28 cellular contexts compared by ENCODE assay signal in the genomic region with DNA sequence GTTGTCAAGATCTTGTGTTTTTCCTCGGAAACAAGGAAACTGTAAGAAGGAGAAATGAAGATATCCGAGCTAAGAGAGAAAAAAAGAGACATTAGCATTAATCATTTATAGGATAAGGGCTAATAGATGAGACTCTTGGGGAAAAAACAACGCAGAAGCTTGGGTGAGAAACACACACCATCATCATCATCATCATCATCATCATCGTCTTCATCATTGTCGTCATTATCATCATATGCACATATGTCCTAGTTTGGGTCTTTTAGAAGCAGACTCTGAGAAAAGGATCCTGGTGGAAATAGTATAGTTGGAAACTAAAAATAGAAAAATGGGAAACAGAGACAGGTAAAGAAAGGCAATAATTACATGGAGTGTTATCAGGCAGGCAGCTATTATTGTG.
"Had no signal": no experiment of that assay in that cellular context is flagged by ENCODE, and none has a peak within 500 bp of the region (broad histone marks: within the 10 kb centered on the region; RNA-seq: fewer than 3 reads in every experiment).

No MANE protein-coding gene starts in this region.

- DNase-seq: Karpas-422, Kasumi-1, MG63, MM.1S, MV-4-11, NCI-H1048, NCI-H1092, NCI-H1092 treated with DMSO at 0.1 percent for 48 hours, NCI-H1105, NCI-H1417, NCI-H1417 treated with DMSO at 0.1 percent for 48 hours, NCI-H1436, NCI-H1436 treated with DMSO at 0.1 percent for 48 hours, NCI-H146, NCI-H187, NCI-H187 treated with DMSO at 0.1 percent for 48 hours, NCI-H1930, NCI-H2029, NCI-H2029 treated with DMSO at 0.1 percent for 48 hours, NCI-H2081, NCI-H2081 treated with DMSO at 0.1 percent for 48 hours, NCI-H2107, NCI-H226, NCI-H345, NCI-H446, NCI-H446 treated with DMSO at 0.1 percent for 48 hours, NCI-H510A, NCI-H510A treated with DMSO at 0.1 percent for 48 hours had no signal

- H3K4me3 ChIP-seq: MG63 had no signal

- H3K36me3 ChIP-seq: MG63 had no signal

- H3K27me3 ChIP-seq: MG63 had no signal

- H3K9me3 ChIP-seq: MG63 had no signal
